In the genomic region with DNA sequence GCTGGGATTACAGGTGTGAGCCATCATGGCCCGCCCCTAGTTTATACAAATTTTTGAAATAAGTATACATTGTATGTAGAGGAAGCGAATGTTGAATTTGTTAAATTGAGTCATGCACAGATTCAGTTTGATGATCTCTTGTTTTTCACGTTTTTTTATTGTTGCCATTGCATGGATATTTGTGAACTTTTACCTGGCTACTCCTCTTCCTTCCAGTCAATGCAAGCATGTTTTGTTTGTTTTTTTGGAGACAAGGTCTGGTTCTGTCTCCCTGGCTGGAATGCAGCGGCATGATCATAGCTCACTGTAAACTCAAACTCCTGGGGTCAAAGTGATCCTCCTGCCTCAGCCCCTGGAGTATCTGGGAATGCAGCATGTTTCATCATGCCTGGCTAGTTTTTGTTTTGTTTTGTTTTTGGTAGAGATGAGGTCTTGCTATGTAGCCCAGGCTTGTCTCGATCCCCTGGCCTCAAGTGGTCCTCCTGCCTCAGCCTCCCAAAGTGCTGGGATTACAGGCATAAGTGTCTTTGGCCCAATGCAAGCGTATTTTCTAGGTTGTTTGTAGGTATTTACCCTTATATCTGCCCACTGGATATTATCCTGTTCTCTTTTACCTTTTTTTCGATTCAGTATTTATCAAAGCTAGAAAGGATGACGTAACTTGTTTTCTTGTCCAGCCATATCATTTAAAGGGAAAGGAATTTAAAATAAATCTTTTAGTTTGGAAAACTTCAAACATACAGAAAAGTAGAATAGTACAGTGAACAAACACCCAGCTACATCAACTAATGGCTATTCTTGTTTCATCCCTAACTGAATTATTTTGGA, we compare ENCODE assay signal across 1 cellular context.
TF ChIP-seq lines count a peak whose summit lies in the region.

No MANE protein-coding gene starts in this region.

TF ChIP-seq in HepG2, 621 proteins besides CTCF, POLR2A, EP300 and RAD21 (continued from another document and continues in another):
- TF ChIP-seq, protein P1, sequence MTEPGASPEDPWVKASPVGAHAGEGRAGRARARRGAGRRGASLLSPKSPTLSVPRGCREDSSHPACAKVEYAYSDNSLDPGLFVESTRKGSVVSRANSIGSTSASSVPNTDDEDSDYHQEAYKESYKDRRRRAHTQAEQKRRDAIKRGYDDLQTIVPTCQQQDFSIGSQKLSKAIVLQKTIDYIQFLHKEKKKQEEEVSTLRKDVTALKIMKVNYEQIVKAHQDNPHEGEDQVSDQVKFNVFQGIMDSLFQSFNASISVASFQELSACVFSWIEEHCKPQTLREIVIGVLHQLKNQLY (CRISPR knock-in tag; IDR thresholded peaks at IDR 0.05), result peak; percentile 93
- TF ChIP-seq HNRNPL (IDR thresholded peaks at IDR 0.05; ENCODE audit: low read depth, low read length), result no peak
- TF ChIP-seq CCAR2 (optimal IDR thresholded peaks at IDR 0.05; ENCODE audit: low read depth, low read length), result no peak
- TF ChIP-seq ZFP37 (CRISPR knock-in tag; IDR thresholded peaks at IDR 0.05; ENCODE audit: borderline replicate concordance), result peak; percentile 75; the same call in 1 of the 2 replicates
- peak; percentile 46; the same call in 1 of the 2 replicates for TF ChIP-seq ONECUT2 (CRISPR knock-in tag; IDR thresholded peaks at IDR 0.05)
- TF ChIP-seq NCOA2 (CRISPR knock-in tag; IDR thresholded peaks at IDR 0.05), result peak; percentile 96
- TF ChIP-seq ZNF652 (CRISPR knock-in tag; IDR thresholded peaks at IDR 0.05; ENCODE audit: borderline replicate concordance, low read depth), result peak; percentile 58; the same call in 1 of the 2 replicates
- TF ChIP-seq, protein P2, sequence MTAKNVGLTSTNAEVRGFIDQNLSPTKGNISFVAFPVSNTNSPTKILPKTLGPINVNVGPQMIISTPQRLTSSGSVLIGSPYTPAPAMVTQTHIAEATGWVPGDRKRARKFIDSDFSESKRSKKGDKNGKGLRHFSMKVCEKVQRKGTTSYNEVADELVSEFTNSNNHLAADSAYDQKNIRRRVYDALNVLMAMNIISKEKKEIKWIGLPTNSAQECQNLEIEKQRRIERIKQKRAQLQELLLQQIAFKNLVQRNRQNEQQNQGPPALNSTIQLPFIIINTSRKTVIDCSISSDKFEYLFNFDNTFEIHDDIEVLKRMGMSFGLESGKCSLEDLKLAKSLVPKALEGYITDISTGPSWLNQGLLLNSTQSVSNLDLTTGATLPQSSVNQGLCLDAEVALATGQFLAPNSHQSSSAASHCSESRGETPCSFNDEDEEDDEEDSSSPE (CRISPR knock-in tag; IDR thresholded peaks at IDR 0.05), result no peak
- TF ChIP-seq MBD4 (IDR thresholded peaks at IDR 0.05; ENCODE audit: borderline replicate concordance, low read length), result 0 out of 2 replicates have a peak, but pooled peaks have one; percentile 42
- peak; percentile 97 for TF ChIP-seq TBL1XR1 (IDR thresholded peaks at IDR 0.05; ENCODE audit: borderline replicate concordance, low read length, partially characterized antibody)
- TF ChIP-seq ZNF83 (CRISPR knock-in tag; IDR thresholded peaks at IDR 0.05; ENCODE audit: borderline replicate concordance), result no peak
- no peak for TF ChIP-seq ZNF598 (CRISPR knock-in tag; IDR thresholded peaks at IDR 0.05; ENCODE audit: borderline replicate concordance)
- TF ChIP-seq ZNF777 (CRISPR knock-in tag; IDR thresholded peaks at IDR 0.05), result no peak
- TF ChIP-seq ZFP1 (CRISPR knock-in tag; IDR thresholded peaks at IDR 0.05), result peak; percentile 80; the same call in 1 of the 2 replicates
- TF ChIP-seq, protein P3, sequence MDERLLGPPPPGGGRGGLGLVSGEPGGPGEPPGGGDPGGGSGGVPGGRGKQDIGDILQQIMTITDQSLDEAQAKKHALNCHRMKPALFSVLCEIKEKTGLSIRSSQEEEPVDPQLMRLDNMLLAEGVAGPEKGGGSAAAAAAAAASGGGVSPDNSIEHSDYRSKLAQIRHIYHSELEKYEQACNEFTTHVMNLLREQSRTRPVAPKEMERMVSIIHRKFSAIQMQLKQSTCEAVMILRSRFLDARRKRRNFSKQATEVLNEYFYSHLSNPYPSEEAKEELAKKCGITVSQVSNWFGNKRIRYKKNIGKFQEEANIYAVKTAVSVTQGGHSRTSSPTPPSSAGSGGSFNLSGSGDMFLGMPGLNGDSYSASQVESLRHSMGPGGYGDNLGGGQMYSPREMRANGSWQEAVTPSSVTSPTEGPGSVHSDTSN (CRISPR knock-in tag; IDR thresholded peaks at IDR 0.05), result no peak
- 0 out of 2 replicates have a peak, but pooled peaks have one; percentile 62 for TF ChIP-seq SIN3A (IDR thresholded peaks at IDR 0.05; ENCODE audit: borderline replicate concordance, low read depth, low read length)
- TF ChIP-seq BORCS8-MEF2B (CRISPR knock-in tag; IDR thresholded peaks at IDR 0.05), result peak; percentile 32; the same call in 1 of the 2 replicates
- TF ChIP-seq ZNF143 (CRISPR knock-in tag; IDR thresholded peaks at IDR 0.05), result peak; percentile 52
- 0 out of 2 replicates have a peak, but pooled peaks have one; percentile 51 for TF ChIP-seq NKX3-1 (CRISPR knock-in tag; IDR thresholded peaks at IDR 0.05)
- peak; percentile 93 for TF ChIP-seq ZMYM2 (CRISPR knock-in tag; IDR thresholded peaks at IDR 0.05)
- 0 out of 2 replicates have a peak, but pooled peaks have one; percentile 38 for TF ChIP-seq ZNF431 (CRISPR knock-in tag; IDR thresholded peaks at IDR 0.05; ENCODE audit: borderline replicate concordance, low read depth)
- TF ChIP-seq ZNF564 (CRISPR knock-in tag; IDR thresholded peaks at IDR 0.05), result no peak
- TF ChIP-seq GZF1 (CRISPR knock-in tag; IDR thresholded peaks at IDR 0.05), result no peak
- TF ChIP-seq RBM22 (optimal IDR thresholded peaks at IDR 0.05; ENCODE audit: low read length), result peak; percentile 61
- TF ChIP-seq SKIL (CRISPR knock-in tag; IDR thresholded peaks at IDR 0.05; ENCODE audit: borderline replicate concordance), result peak; percentile 98
- no peak for TF ChIP-seq CERS6 (CRISPR knock-in tag; IDR thresholded peaks at IDR 0.05)
- peak; percentile 80 for TF ChIP-seq ZNF317 (CRISPR knock-in tag; IDR thresholded peaks at IDR 0.05)
- TF ChIP-seq, protein P4, sequence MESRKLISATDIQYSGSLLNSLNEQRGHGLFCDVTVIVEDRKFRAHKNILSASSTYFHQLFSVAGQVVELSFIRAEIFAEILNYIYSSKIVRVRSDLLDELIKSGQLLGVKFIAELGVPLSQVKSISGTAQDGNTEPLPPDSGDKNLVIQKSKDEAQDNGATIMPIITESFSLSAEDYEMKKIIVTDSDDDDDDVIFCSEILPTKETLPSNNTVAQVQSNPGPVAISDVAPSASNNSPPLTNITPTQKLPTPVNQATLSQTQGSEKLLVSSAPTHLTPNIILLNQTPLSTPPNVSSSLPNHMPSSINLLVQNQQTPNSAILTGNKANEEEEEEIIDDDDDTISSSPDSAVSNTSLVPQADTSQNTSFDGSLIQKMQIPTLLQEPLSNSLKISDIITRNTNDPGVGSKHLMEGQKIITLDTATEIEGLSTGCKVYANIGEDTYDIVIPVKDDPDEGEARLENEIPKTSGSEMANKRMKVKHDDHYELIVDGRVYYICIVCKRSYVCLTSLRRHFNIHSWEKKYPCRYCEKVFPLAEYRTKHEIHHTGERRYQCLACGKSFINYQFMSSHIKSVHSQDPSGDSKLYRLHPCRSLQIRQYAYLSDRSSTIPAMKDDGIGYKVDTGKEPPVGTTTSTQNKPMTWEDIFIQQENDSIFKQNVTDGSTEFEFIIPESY (CRISPR knock-in tag; IDR thresholded peaks at IDR 0.05), result peak; percentile 77; the same call in 1 of the 2 replicates
- peak; percentile 51; the same call in 1 of the 2 replicates for TF ChIP-seq ZNF644 (CRISPR knock-in tag; IDR thresholded peaks at IDR 0.05; ENCODE audit: low read depth)
- peak; percentile 85 for TF ChIP-seq NR2F2 (IDR thresholded peaks at IDR 0.05; ENCODE audit: borderline replicate concordance, low read depth)
- TF ChIP-seq FOXJ3 (CRISPR knock-in tag; IDR thresholded peaks at IDR 0.05; ENCODE audit: borderline replicate concordance), result peak; percentile 93
- TF ChIP-seq ZBTB20 (CRISPR knock-in tag; IDR thresholded peaks at IDR 0.05; ENCODE audit: borderline replicate concordance, low read depth), result peak; percentile 81; the same call in 1 of the 2 replicates
- no peak for TF ChIP-seq ZKSCAN5 (CRISPR knock-in tag; IDR thresholded peaks at IDR 0.05)
- TF ChIP-seq, protein P5, sequence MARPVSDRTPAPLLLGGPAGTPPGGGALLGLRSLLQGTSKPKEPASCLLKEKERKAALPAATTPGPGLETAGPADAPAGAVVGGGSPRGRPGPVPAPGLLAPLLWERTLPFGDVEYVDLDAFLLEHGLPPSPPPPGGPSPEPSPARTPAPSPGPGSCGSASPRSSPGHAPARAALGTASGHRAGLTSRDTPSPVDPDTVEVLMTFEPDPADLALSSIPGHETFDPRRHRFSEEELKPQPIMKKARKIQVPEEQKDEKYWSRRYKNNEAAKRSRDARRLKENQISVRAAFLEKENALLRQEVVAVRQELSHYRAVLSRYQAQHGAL (CRISPR knock-in tag; IDR thresholded peaks at IDR 0.05; ENCODE audit: not compliant biosample characterization), result no peak
- no peak for TF ChIP-seq ZNF17 (CRISPR knock-in tag; IDR thresholded peaks at IDR 0.05)
- TF ChIP-seq TBX2 (CRISPR knock-in tag; IDR thresholded peaks at IDR 0.05; ENCODE audit: borderline replicate concordance), result peak; percentile 89
- TF ChIP-seq, protein P6, sequence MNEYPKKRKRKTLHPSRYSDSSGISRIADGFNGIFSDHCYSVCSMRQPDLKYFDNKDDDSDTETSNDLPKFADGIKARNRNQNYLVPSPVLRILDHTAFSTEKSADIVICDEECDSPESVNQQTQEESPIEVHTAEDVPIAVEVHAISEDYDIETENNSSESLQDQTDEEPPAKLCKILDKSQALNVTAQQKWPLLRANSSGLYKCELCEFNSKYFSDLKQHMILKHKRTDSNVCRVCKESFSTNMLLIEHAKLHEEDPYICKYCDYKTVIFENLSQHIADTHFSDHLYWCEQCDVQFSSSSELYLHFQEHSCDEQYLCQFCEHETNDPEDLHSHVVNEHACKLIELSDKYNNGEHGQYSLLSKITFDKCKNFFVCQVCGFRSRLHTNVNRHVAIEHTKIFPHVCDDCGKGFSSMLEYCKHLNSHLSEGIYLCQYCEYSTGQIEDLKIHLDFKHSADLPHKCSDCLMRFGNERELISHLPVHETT (CRISPR knock-in tag; conservative IDR thresholded peaks at IDR 0.05), result peak; percentile 75; the same call in 1 of the 2 replicates
- TF ChIP-seq NR2C2 (CRISPR knock-in tag; IDR thresholded peaks at IDR 0.05; ENCODE audit: borderline replicate concordance), result peak; percentile 78; the same call in 1 of the 2 replicates
- TF ChIP-seq HNF4G (IDR thresholded peaks at IDR 0.05; ENCODE audit: borderline replicate concordance, low read depth, low read length), result peak; percentile 65; the same call in 1 of the 2 replicates
- peak; percentile 81; the same call in 1 of the 2 replicates for TF ChIP-seq HNF4G (CRISPR knock-in tag; IDR thresholded peaks at IDR 0.05; ENCODE audit: borderline replicate concordance, low read depth)
- TF ChIP-seq PITX1 (CRISPR knock-in tag; IDR thresholded peaks at IDR 0.05), result peak; percentile 54
- no peak for TF ChIP-seq ZNF589 (CRISPR knock-in tag; conservative IDR thresholded peaks at IDR 0.05)
- TF ChIP-seq, protein P7, sequence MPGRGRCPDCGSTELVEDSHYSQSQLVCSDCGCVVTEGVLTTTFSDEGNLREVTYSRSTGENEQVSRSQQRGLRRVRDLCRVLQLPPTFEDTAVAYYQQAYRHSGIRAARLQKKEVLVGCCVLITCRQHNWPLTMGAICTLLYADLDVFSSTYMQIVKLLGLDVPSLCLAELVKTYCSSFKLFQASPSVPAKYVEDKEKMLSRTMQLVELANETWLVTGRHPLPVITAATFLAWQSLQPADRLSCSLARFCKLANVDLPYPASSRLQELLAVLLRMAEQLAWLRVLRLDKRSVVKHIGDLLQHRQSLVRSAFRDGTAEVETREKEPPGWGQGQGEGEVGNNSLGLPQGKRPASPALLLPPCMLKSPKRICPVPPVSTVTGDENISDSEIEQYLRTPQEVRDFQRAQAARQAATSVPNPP (CRISPR knock-in tag; IDR thresholded peaks at IDR 0.05), result no peak
- 0 out of 2 replicates have a peak, but pooled peaks have one; percentile 53 for TF ChIP-seq ZBTB14 (CRISPR knock-in tag; IDR thresholded peaks at IDR 0.05)
- TF ChIP-seq SAP130 (CRISPR knock-in tag; IDR thresholded peaks at IDR 0.05; ENCODE audit: low read depth), result peak; percentile 92
